ENCODE assay signal across 11 cellular contexts in the genomic region with DNA sequence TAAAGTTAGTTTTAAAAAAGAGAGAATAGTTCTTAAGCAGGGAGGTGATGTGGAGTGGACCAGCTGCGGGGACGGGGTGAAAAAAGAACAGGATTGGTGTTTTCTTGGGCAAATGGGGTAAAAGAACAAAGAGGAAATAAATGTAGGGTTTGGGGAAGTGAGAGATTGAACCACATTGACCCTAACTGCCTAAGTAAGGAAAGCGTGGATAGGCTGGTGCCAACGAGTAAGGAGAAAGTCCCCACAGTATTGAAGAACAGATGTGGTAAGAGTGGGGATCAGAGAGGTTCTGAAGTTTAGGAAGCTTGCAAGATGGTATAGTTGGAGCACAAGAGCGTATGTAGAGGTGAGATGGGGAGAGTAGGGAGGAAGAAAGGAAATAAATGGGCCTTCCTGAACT. TPM values are rescaled to one million over a fixed set of nuclear protein-coding genes. Genes with fewer than 3 reads are reported as not detected.
DNase-seq lines count a peak whose midpoint lies in the region; ATAC-seq and TF ChIP-seq lines count a peak whose summit lies in the region.
"Had no signal": no experiment of that assay in that cellular context is flagged by ENCODE, and none has a peak within 500 bp of the region (broad histone marks: within the 10 kb centered on the region; RNA-seq: fewer than 3 reads in every experiment).

No MANE protein-coding gene starts in this region.

- H3K4me1 ChIP-seq in left lung (peaks cover 30 to 65% of the 10 kb centered on the region in 2 donors), transverse colon (peaks cover 13 to 70% (median 37%) of the 10 kb centered on the region in 4 donors)

- TF ChIP-seq CTCF in left lung (IDR thresholded peaks at IDR 0.05) (no peak), transverse colon (IDR thresholded peaks at IDR 0.05) (no peak)

- peaks cover 16% of the 10 kb centered on the region for H3K36me3 Mint-ChIP-seq in activated T-cell treated with anti-CD3 and anti-CD28 coated beads, Interleukin-2, amount 50 U/mL, for 4 hours (ENCODE audit: insufficient read depth)

- ATAC-seq in activated T-cell treated with anti-CD3 and anti-CD28 coated beads, Interleukin-2, amount 50 U/mL, for 4 hours = no peak
- peak; percentile 56 for ATAC-seq in left lung

- H3K4me3 Mint-ChIP-seq in activated T-cell treated with anti-CD3 and anti-CD28 coated beads, Interleukin-2, amount 50 U/mL, for 4 hours = peak overlapping the region; percentile 7

- H3K27me3 Mint-ChIP-seq in activated T-cell treated with anti-CD3 and anti-CD28 coated beads, Interleukin-2, amount 50 U/mL, for 4 hours (ENCODE audit: low read depth) = no peaks in the 10 kb centered on the region

- TF ChIP-seq POLR2A in transverse colon (IDR thresholded peaks at IDR 0.05) = no peak

- peak overlapping the region in 1 of 2 donors; percentile 67 for H3K27ac ChIP-seq in left lung
- H3K27ac ChIP-seq in transverse colon = peak overlapping the region in 3 of 4 donors; percentile 41 to 67 (median 50)

- no peak overlapping the region for H3K4me3 ChIP-seq in left lung
- H3K4me3 ChIP-seq in transverse colon = no peak overlapping the region

- H3K27me3 ChIP-seq in left lung (no peaks in the 10 kb centered on the region), transverse colon (no peaks in the 10 kb centered on the region)

- intact Hi-C loops in left lung (cut with DNase I) (no loop called here), transverse colon (cut with DNase I; ENCODE audit: low total_unique reads) (no loop called here)

- no peaks in the 10 kb centered on the region for H3K9me3 Mint-ChIP-seq in activated T-cell treated with anti-CD3 and anti-CD28 coated beads, Interleukin-2, amount 50 U/mL, for 4 hours

- in situ Hi-C loops in transverse colon (cut with MboI; ENCODE audit: low pct_ligation_motif_present in 1 of 4, low pct_unique_long_range_greater_than_20kb in 1 of 4, low sequenced_read_pairs in 3 of 4) = no loop called here

- DNase-seq in activated T-cell treated with anti-CD3 and anti-CD28 coated beads, Interleukin-2, amount 50 U/mL, for 4 hours = no peak
- no peak for DNase-seq in activated T-cell treated with anti-CD3 and anti-CD28 coated beads, Interleukin-2, amount 50 U/mL, for 48 hours
- DNase-seq in SKM-1 (lab: John Stamatoyannopoulos, UW; ENCODE audit: unreplicated experiment) (peak; percentile 89), left lung (no peak), transverse colon (no peak), NCI-H1092 treated with DMSO at 0.1 percent for 48 hours (lab: John Stamatoyannopoulos, UW) (no peak), NCI-H748 treated with DMSO at 0.1 percent for 48 hours (lab: John Stamatoyannopoulos, UW) (no peak), NCI-H1105 (lab: John Stamatoyannopoulos, UW) (no peak)
- DNase-seq: ACHN, erythroblast, NCI-H1930 had no signal

- no peak for TF ChIP-seq EP300 in transverse colon (IDR thresholded peaks at IDR 0.05; ENCODE audit: low read depth)

- no peaks in the 10 kb centered on the region for H3K36me3 ChIP-seq in left lung
- no peaks in the 10 kb centered on the region for H3K36me3 ChIP-seq in transverse colon

- H3K9me3 ChIP-seq in left lung (no peaks in the 10 kb centered on the region), transverse colon (no peaks in the 10 kb centered on the region)

- WGBS in transverse colon (ENCODE audit: low coverage in 1 of 2), 2 donors = 68 to 77% methylated on average over 5 of the region's 5 CpGs

- peaks cover 76% of the 10 kb centered on the region for H3K4me1 Mint-ChIP-seq in activated T-cell treated with anti-CD3 and anti-CD28 coated beads, Interleukin-2, amount 50 U/mL, for 4 hours (ENCODE audit: low read depth)

RNA-seq across cellular contexts. Expression of a gene that starts 17.0 kb away (rescaled TPM):
- total RNA-seq in activated T-cell treated with anti-CD3 and anti-CD28 coated beads, Interleukin-2, amount 50 U/mL, for 4 hours = 10 to 100 TPM; 56.1 to 72.7 (median 64.1) TPM
- 10 to 100 TPM; 42.3 to 53.5 TPM for total RNA-seq in left lung
- 10 to 100 TPM; 20.1 to 71.7 (median 40.7) TPM for total RNA-seq in transverse colon

RNA-seq across cellular contexts. Expression of a gene that starts 52.4 kb away (rescaled TPM):
- 1 to 10 TPM in 1 of 3 donors, under 1 TPM in 2; 0.58 to 1.2 (median 0.76) TPM for total RNA-seq in activated T-cell treated with anti-CD3 and anti-CD28 coated beads, Interleukin-2, amount 50 U/mL, for 4 hours
- total RNA-seq in left lung (1 to 10 TPM; 3.3 to 5.0 TPM), transverse colon (1 to 10 TPM; 4.5 to 7.6 (median 6.5) TPM)
